15 cellular contexts compared by ENCODE assay signal in genomic region chr5:138661342-138661975, GRCh38.
DNase-seq lines count a peak whose midpoint lies in the region; ATAC-seq, FAIRE-seq and TF ChIP-seq lines count a peak whose summit lies in the region.
"Had no signal": no experiment of that assay in that cellular context is flagged by ENCODE, and none has a peak within 500 bp of the region (broad histone marks: within the 10 kb centered on the region; RNA-seq: fewer than 3 reads in every experiment).

No MANE protein-coding gene starts in this region.

- peak; percentile 47 for DNase-seq in activated effector memory CD4-positive, alpha-beta T cell treated with anti-CD3 and anti-CD28 coated beads, Interleukin-2, amount 50 U/mL, for 16 hours
- DNase-seq in activated effector memory CD4-positive, alpha-beta T cell treated with Interleukin-2 at 50 U/mL for 16 hours: no peak
- DNase-seq in MV-4-11 (lab: John Stamatoyannopoulos, UW): peak; percentile 87
- DNase-seq in sigmoid colon: peak; percentile 54
- DNase-seq in activated CD4-positive, alpha-beta T cell treated with anti-CD3 and anti-CD28 coated beads, Interleukin-2, amount 50 U/mL, for 48 hours: no peak
- DNase-seq in HepG2 (ENCODE audit: low spot score): no peak
- DNase-seq: activated CD4-positive, alpha-beta T cell treated with anti-CD3 and anti-CD28 coated beads for 4 hours; CD8-positive, alpha-beta T cell; lower lobe of right lung; right cardiac atrium; stimulated activated CD4-positive, alpha-beta T cell treated with anti-CD3 and anti-CD28 coated beads, Interleukin-15, amount 100 ng/mL, for 24 hours had no signal

- TF ChIP-seq POLR2A in sigmoid colon (IDR thresholded peaks at IDR 0.05) (no peak), HepG2 (IDR thresholded peaks at IDR 0.05; ENCODE audit: insufficient read depth in 1 of 2, low read depth in 2 of 2, low read length in 2 of 2) (no peak)

- no peaks in the 10 kb centered on the region for H3K36me3 ChIP-seq in sigmoid colon
- no peaks in the 10 kb centered on the region for H3K36me3 ChIP-seq in HepG2 (replicated peaks in 1 of 2; ENCODE audit: control insufficient read depth in 1 of 2, insufficient read depth in 2 of 2, low read length in 2 of 2)
- H3K36me3 ChIP-seq: lower lobe of right lung had no signal

- H3K4me3 ChIP-seq in sigmoid colon: no peak overlapping the region
- no peak overlapping the region for H3K4me3 ChIP-seq in HepG2 (replicated peaks in 1 of 3; ENCODE audit: insufficient read depth in 1 of 3, low read depth in 2 of 3, low read length in 3 of 3)
- H3K4me3 ChIP-seq: lower lobe of right lung had no signal

- WGBS in sigmoid colon, 2 donors: 87 to 93% methylated on average over 19 of the region's 19 CpGs
- 72% methylated on average over 19 of the region's 19 CpGs for WGBS in HepG2 (ENCODE audit: low lambda C conversion rate)

- H2AFZ ChIP-seq in HepG2 (ENCODE audit: low read length): no peak overlapping the region

- ATAC-seq in GM19467 (IDR thresholded peaks at IDR 0.05; ENCODE audit: unreplicated experiment) (no peak), HepG2 (no peak)
- ATAC-seq: activated naive CD4-positive, alpha-beta T cell treated with anti-CD3 and anti-CD28 coated beads, Interleukin-2, amount 50 U/mL, for 72 hours; CD8-positive, alpha-beta T cell; right cardiac atrium had no signal

- TF ChIP-seq EP300 in sigmoid colon (IDR thresholded peaks at IDR 0.05) (no peak), HepG2 (IDR thresholded peaks at IDR 0.05; ENCODE audit: low read depth in 2 of 2, low read length in 2 of 2) (no peak), HepG2 (CRISPR knock-in tag; IDR thresholded peaks at IDR 0.05; ENCODE audit: borderline replicate concordance) (no peak)

- CTCF ChIA-PET in HepG2 (lab: Yijun Ruan, JAX; ENCODE audit: low intra/inter-chr PET ratio, low total read pairs): no interaction called here

- H3K9me3 ChIP-seq in sigmoid colon: no peaks in the 10 kb centered on the region
- H3K9me3 ChIP-seq in HepG2 (ENCODE audit: low read length): no peaks in the 10 kb centered on the region
- H3K9me3 ChIP-seq: lower lobe of right lung had no signal

- no peak overlapping the region for H3K4me2 ChIP-seq in HepG2 (ENCODE audit: low read depth, low read length)
- H3K4me2 ChIP-seq: KMS-11 had no signal

- no peak overlapping the region for H3K9ac ChIP-seq in HepG2 (ENCODE audit: insufficient read depth, low read depth, low read length)
- H3K9ac ChIP-seq: KMS-11 had no signal

- H3K27ac ChIP-seq in angular gyrus (ENCODE audit: low read depth, low read length) (peak overlapping the region; percentile 14), sigmoid colon (no peak overlapping the region), HepG2 (ENCODE audit: extremely low read length, insufficient read depth, low read length) (no peak overlapping the region)
- H3K27ac ChIP-seq: KMS-11, lower lobe of right lung had no signal

- POLR2A ChIA-PET in HepG2 (lab: Yijun Ruan, JAX): no interaction called here

- no TSS peak for BruUV-seq in HepG2 (replicated peaks; lab: Mats Ljungman, UMichigan)

- in situ Hi-C loops in HepG2 (cut with HindIII; ENCODE audit: extremely low pct_ligation_motif_present, low pct_unique_long_range_greater_than_20kb): no loop called here

- peaks cover 0 to 12% (median 10%) of the 10 kb centered on the region in 4 donors for H3K4me1 ChIP-seq in sigmoid colon
- H3K4me1 ChIP-seq in HepG2 (ENCODE audit: insufficient read depth, low read length): peaks cover 15% of the 10 kb centered on the region; the same call in 1 of the 2 replicates

- intact Hi-C loops in sigmoid colon (cut with DNase I): no loop called here
- intact Hi-C loops in HepG2 (cut with micrococcal nuclease; ENCODE audit: unreplicated experiment): no loop called here

- TF ChIP-seq CTCF in sigmoid colon (IDR thresholded peaks at IDR 0.05) (no peak), HepG2 (CRISPR knock-in tag; IDR thresholded peaks at IDR 0.05) (no peak)

- no peak for FAIRE-seq in HepG2 (lab: Jason Lieb, UNC)

- H3K79me2 ChIP-seq in HepG2 (ENCODE audit: insufficient read depth, low read length): no peaks in the 10 kb centered on the region

- no peak for TF ChIP-seq RAD21 in HepG2 (CRISPR knock-in tag; IDR thresholded peaks at IDR 0.05)

- H4K20me1 ChIP-seq in HepG2 (ENCODE audit: insufficient read depth, low read length): no peaks in the 10 kb centered on the region

- H3K27me3 ChIP-seq in sigmoid colon (no peaks in the 10 kb centered on the region), HepG2 (ENCODE audit: control insufficient read depth in 1 of 2, insufficient read depth in 2 of 2, low read length in 2 of 2) (peaks cover 5 to 33% of the 10 kb centered on the region in 2 experiments)

TF ChIP-seq in HepG2, 621 proteins besides CTCF, POLR2A, EP300 and RAD21 (continues in another document):
- TF ChIP-seq PLRG1 (conservative IDR thresholded peaks at IDR 0.05) (no peak), HBP1 (CRISPR knock-in tag; IDR thresholded peaks at IDR 0.05; ENCODE audit: low read depth) (no peak), ZNF577 (CRISPR knock-in tag; IDR thresholded peaks at IDR 0.05; ENCODE audit: borderline replicate concordance, low read depth) (no peak), ZNF574 (CRISPR knock-in tag; IDR thresholded peaks at IDR 0.05) (no peak), ARNT (IDR thresholded peaks at IDR 0.05) (no peak), ZNF354B (CRISPR knock-in tag; IDR thresholded peaks at IDR 0.05) (no peak), ZHX1 (CRISPR knock-in tag; IDR thresholded peaks at IDR 0.05; ENCODE audit: low read depth) (no peak), HOMEZ (CRISPR knock-in tag; IDR thresholded peaks at IDR 0.05; ENCODE audit: low read depth) (no peak)

Comparison
In these comparisons a context has a peak if more than half of its experiments do, and no peak if none do; other contexts are left out.
1. DNase-seq: peak in activated effector memory CD4-positive, alpha-beta T cell treated with anti-CD3 and anti-CD28 coated beads, Interleukin-2, amount 50 U/mL, for 16 hours (single experiment), MV-4-11 (single experiment) and sigmoid colon (single experiment); none in activated effector memory CD4-positive, alpha-beta T cell treated with Interleukin-2 at 50 U/mL for 16 hours (single experiment), activated CD4-positive, alpha-beta T cell treated with anti-CD3 and anti-CD28 coated beads, Interleukin-2, amount 50 U/mL, for 48 hours (0 of 2) and HepG2 (single experiment).